ENCODE assay signal across 8 cellular contexts in the genomic region with DNA sequence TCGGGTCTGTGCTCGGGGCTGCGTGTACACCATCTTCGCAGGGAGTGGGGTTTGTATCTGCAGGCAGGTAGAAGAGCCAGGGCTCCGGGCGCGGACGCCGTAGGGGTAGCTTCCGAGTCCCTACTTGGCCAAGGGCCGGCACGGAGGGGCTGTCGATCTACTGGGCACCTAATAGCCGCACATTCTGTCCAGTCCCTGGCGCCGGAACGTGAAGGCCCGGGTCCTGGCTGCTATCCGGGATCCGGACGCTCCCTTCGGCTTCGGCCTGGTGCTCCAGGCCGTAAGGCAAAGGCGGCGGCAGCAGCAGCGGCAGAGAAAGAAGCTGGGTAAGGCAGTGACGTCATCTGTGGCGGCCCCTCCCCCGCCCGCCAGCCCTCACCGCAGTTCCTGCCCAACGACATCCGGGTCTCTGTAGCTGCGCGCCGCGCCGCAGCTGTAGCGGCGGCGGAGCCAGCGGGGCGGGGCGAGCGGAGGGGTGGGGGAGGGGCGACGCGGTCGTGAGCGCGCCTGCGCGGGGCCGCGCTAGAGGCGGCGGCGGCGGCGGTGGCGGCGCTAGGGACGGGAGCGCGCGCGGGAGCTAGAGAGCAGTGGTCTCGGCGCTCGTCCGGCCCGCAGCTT. TPM values are rescaled to one million over a fixed set of nuclear protein-coding genes. Genes with fewer than 3 reads are reported as not detected.
DNase-seq lines count a peak whose midpoint lies in the region; ATAC-seq and TF ChIP-seq lines count a peak whose summit lies in the region.

A gene (plus strand): TSS at position 525 of the 618 bp plus-strand sequence. CDS start 33,483 bp downstream, outside the sequence.

- peak within 1 kb of the TSS; percentile 67 for H3K4me3 ChIP-seq in epithelial cell of esophagus (ENCODE audit: low read length)
- H3K4me3 ChIP-seq in mononuclear cell (ENCODE audit: low read length) = peak within 1 kb of the TSS; percentile 68

- no peak for TF ChIP-seq CTCF in epithelial cell of esophagus (IDR thresholded peaks at IDR 0.05; ENCODE audit: insufficient read depth, low read depth, low read length, missing control alignments)

- H3K27me3 ChIP-seq in mononuclear cell (ENCODE audit: insufficient read depth, low read length) = no peaks in the 10 kb centered on the region

- peaks cover 27% of the 10 kb centered on the region for H3K4me1 ChIP-seq in mononuclear cell (ENCODE audit: insufficient read depth, low read length)

- DNase-seq in DMS 273 (lab: John Stamatoyannopoulos, UW; ENCODE audit: unreplicated experiment) = peak; percentile 98
- peak; percentile 91 for DNase-seq in HuH-7.5 (ENCODE audit: low spot score)
- DNase-seq in OCI-M1 (lab: John Stamatoyannopoulos, UW) = peak; percentile 95
- peak; percentile 93 for DNase-seq in activated T-cell treated with anti-CD3 and anti-CD28 coated beads for 24 hours (ENCODE audit: low read depth)
- peak; percentile 96 for DNase-seq in epithelial cell of esophagus (ENCODE audit: low read depth)
- peak; percentile 87 to 92 for DNase-seq in stimulated activated CD8-positive, alpha-beta memory T cell treated with anti-CD3 and anti-CD28 coated beads, Interleukin-2, amount 100 ng/mL, for 48 hours (ENCODE audit: low read depth in 2 of 2)

- peak; percentile 79 for ATAC-seq in GM21528 (IDR thresholded peaks at IDR 0.05; ENCODE audit: low FRiP score, unreplicated experiment)

- no peaks in the 10 kb centered on the region for H3K9me3 ChIP-seq in mononuclear cell (ENCODE audit: low read depth, low read length)

RNA-seq across cellular contexts. Expression of the gene that starts here (rescaled TPM):
- total RNA-seq in mononuclear cell = 105 TPM

Comparison
In these comparisons a context has a peak if more than half of its experiments do, and no peak if none do; other contexts are left out.
1. Peak in every context shown above with its lines: DNase-seq, ATAC-seq and H3K4me3 ChIP-seq.